32 cellular contexts compared by ENCODE assay signal in genomic region chr10:13794982-13795381, GRCh38.
DNase-seq lines count a peak whose midpoint lies in the region; ATAC-seq and TF ChIP-seq lines count a peak whose summit lies in the region.
"Had no signal": no experiment of that assay in that cellular context is flagged by ENCODE, and none has a peak within 500 bp of the region (broad histone marks: within the 10 kb centered on the region; RNA-seq: fewer than 3 reads in every experiment).

No MANE protein-coding gene starts in this region.

- H3K79me2 ChIP-seq in KMS-11 (ENCODE audit: insufficient read depth, low read depth), result no peaks in the 10 kb centered on the region

- no peaks in the 10 kb centered on the region for H3K27me3 ChIP-seq in KMS-11 (ENCODE audit: insufficient read depth, low read depth)
- H3K27me3 ChIP-seq: pancreas, vagina had no signal

- H3K27me3 Mint-ChIP-seq in immature natural killer cell (ENCODE audit: low read depth in 3 of 3), result peaks cover 2 to 3% (median 2%) of the 10 kb centered on the region in 3 donors
- no peaks in the 10 kb centered on the region for H3K27me3 Mint-ChIP-seq in stimulated activated naive CD8-positive, alpha-beta T cell treated with anti-CD3 and anti-CD28 coated beads, Interleukin-15, amount 100 ng/mL, for 72 hours
- H3K27me3 Mint-ChIP-seq: activated CD4-positive, alpha-beta T cell treated with anti-CD3 and anti-CD28 coated beads for 36 hours had no signal

- no peak overlapping the region for H3K4me3 ChIP-seq in KMS-11 (IDR thresholded peaks at IDR 0.05; ENCODE audit: insufficient read depth, low read depth, low read length)
- H3K4me3 ChIP-seq: lung, mucosa of descending colon, pancreas, SK-N-MC, skin epidermis, thoracic aorta, vagina had no signal

- ATAC-seq in HG02678 (IDR thresholded peaks at IDR 0.05; ENCODE audit: unreplicated experiment), result no peak
- ATAC-seq in stimulated activated naive CD8-positive, alpha-beta T cell treated with anti-CD3 and anti-CD28 coated beads, Interleukin-15, amount 100 ng/mL, for 72 hours, result no peak
- ATAC-seq: activated CD4-positive, alpha-beta T cell treated with anti-CD3 and anti-CD28 coated beads for 36 hours; esophagus mucosa; mucosa of descending colon; pancreas; stimulated activated naive CD8-positive, alpha-beta T cell treated with anti-CD3 and anti-CD28 coated beads, Interleukin-15, Interleukin-2, amounts not matched to agents 100 U/mL and 50 U/mL, for 24 hours had no signal

- H4K20me1 ChIP-seq in KMS-11 (ENCODE audit: insufficient read depth), result no peaks in the 10 kb centered on the region

- no peak overlapping the region for H3K27ac ChIP-seq in KMS-11
- H3K27ac ChIP-seq: 22Rv1, pancreas, RWPE1, SK-N-MC, skin epidermis, thoracic aorta, vagina had no signal

- H3K4me3 Mint-ChIP-seq in immature natural killer cell, result peak overlapping the region in 4 of 5 donors; percentile 66 to 79 (median 74)
- H3K4me3 Mint-ChIP-seq in stimulated activated naive CD8-positive, alpha-beta T cell treated with anti-CD3 and anti-CD28 coated beads, Interleukin-15, amount 100 ng/mL, for 72 hours, result no peak overlapping the region
- H3K4me3 Mint-ChIP-seq: activated CD4-positive, alpha-beta T cell treated with anti-CD3 and anti-CD28 coated beads for 36 hours; dendritic cell treated with granulocyte-macrophage colony-stimulating factor and Interleukin-4, amounts not matched to agents 40 ng/mL and 50 ng/mL, for 4 days; endodermal cell; H9 had no signal

- no peaks in the 10 kb centered on the region for H3K36me3 ChIP-seq in KMS-11 (ENCODE audit: insufficient read depth)
- H3K36me3 ChIP-seq: pancreas, vagina had no signal

- DNase-seq in NCI-H1092 treated with DMSO at 0.1 percent for 48 hours (lab: John Stamatoyannopoulos, UW) (peak; percentile 25), NCI-H1092 (lab: John Stamatoyannopoulos, UW) (no peak), NCI-H510A (lab: John Stamatoyannopoulos, UW) (peak; percentile 46), immature natural killer cell (no peak), NCI-H446 treated with DMSO at 0.1 percent for 48 hours (lab: John Stamatoyannopoulos, UW) (no peak)
- no peak for DNase-seq in stimulated activated naive CD8-positive, alpha-beta T cell treated with anti-CD3 and anti-CD28 coated beads, Interleukin-15, amount 100 ng/mL, for 72 hours
- DNase-seq: activated CD4-positive, alpha-beta T cell treated with anti-CD3 and anti-CD28 coated beads for 36 hours; activated effector memory CD4-positive, alpha-beta T cell treated with anti-CD3 and anti-CD28 coated beads, Interleukin-2, amount 50 U/mL, for 16 hours; activated naive CD8-positive, alpha-beta T cell treated with anti-CD3 and anti-CD28 coated beads, Interleukin-2, amount 10 ng/mL, durations not matched to agents 7 days and 5 days; activated T-cell treated with anti-CD3 and anti-CD28 coated beads, Interleukin-2, amount 50 U/mL, for 1 hour; CD8-positive, alpha-beta T cell; endodermal cell; foreskin fibroblast; GDM1; H9; head of caudate nucleus; mucosa of descending colon; pancreas; retina; stimulated activated naive CD8-positive, alpha-beta T cell treated with anti-CD3 and anti-CD28 coated beads, Interleukin-15, Interleukin-2, amounts not matched to agents 100 U/mL and 50 U/mL, for 24 hours had no signal

- H3K9ac ChIP-seq in KMS-11, result no peak overlapping the region

- no peaks in the 10 kb centered on the region for H3K36me3 Mint-ChIP-seq in immature natural killer cell
- H3K36me3 Mint-ChIP-seq: CD8-positive, alpha-beta T cell had no signal

- no peak overlapping the region for H2AFZ ChIP-seq in KMS-11 (ENCODE audit: low read depth)

- peak overlapping the region; percentile 73 for H3K4me2 ChIP-seq in KMS-11

- H3K4me1 Mint-ChIP-seq in immature natural killer cell, result peaks cover 42 to 46% of the 10 kb centered on the region in 2 donors
- peaks cover 29% of the 10 kb centered on the region for H3K4me1 Mint-ChIP-seq in stimulated activated naive CD8-positive, alpha-beta T cell treated with anti-CD3 and anti-CD28 coated beads, Interleukin-15, amount 100 ng/mL, for 72 hours

- H3K27ac Mint-ChIP-seq in immature natural killer cell, result peak overlapping the region in 3 of 6 donors; percentile 45 to 66 (median 58)
- H3K27ac Mint-ChIP-seq in stimulated activated naive CD8-positive, alpha-beta T cell treated with anti-CD3 and anti-CD28 coated beads, Interleukin-15, amount 100 ng/mL, for 72 hours, result no peak overlapping the region
- H3K27ac Mint-ChIP-seq: activated CD4-positive, alpha-beta T cell treated with anti-CD3 and anti-CD28 coated beads for 36 hours; activated naive CD8-positive, alpha-beta T cell treated with anti-CD3 and anti-CD28 coated beads, Interleukin-2, amount 10 ng/mL, durations not matched to agents 7 days and 5 days; dendritic cell treated with granulocyte-macrophage colony-stimulating factor and Interleukin-4, amounts not matched to agents 40 ng/mL and 50 ng/mL, for 4 days; endodermal cell had no signal

- no peaks in the 10 kb centered on the region for H3K9me3 Mint-ChIP-seq in immature natural killer cell
- H3K9me3 Mint-ChIP-seq in stimulated activated naive CD8-positive, alpha-beta T cell treated with anti-CD3 and anti-CD28 coated beads, Interleukin-15, amount 100 ng/mL, for 72 hours, result no peaks in the 10 kb centered on the region
- H3K9me3 Mint-ChIP-seq: activated naive CD8-positive, alpha-beta T cell treated with anti-CD3 and anti-CD28 coated beads, Interleukin-2, amount 10 ng/mL, durations not matched to agents 7 days and 5 days; CD8-positive, alpha-beta T cell; dendritic cell treated with granulocyte-macrophage colony-stimulating factor and Interleukin-4, amounts not matched to agents 40 ng/mL and 50 ng/mL, for 4 days; endodermal cell; H9; T-helper 1 cell treated with Interleukin-12 subunit alpha and Interleukin-12 subunit beta and Interleukin-4 antibody, amounts not matched to agents 30 μg/mL and 1 μg/mL, for 36 hours had no signal

- H3K4me1 ChIP-seq in KMS-11 (ENCODE audit: low read depth, poor library complexity, severe bottlenecking), result peaks cover 28% of the 10 kb centered on the region
- H3K4me1 ChIP-seq: pancreas, vagina had no signal

- no peak for TF ChIP-seq CTCF in KMS-11 (conservative IDR thresholded peaks at IDR 0.05; ENCODE audit: low read depth, low read length)

Comparison
In these comparisons a context has a peak if more than half of its experiments do, and no peak if none do; other contexts are left out.
1. DNase-seq: peak in NCI-H1092 treated with DMSO at 0.1 percent for 48 hours (single experiment) and NCI-H510A (single experiment); none in NCI-H1092 (single experiment), immature natural killer cell (0 of 3), NCI-H446 treated with DMSO at 0.1 percent for 48 hours (single experiment) and stimulated activated naive CD8-positive, alpha-beta T cell treated with anti-CD3 and anti-CD28 coated beads, Interleukin-15, amount 100 ng/mL, for 72 hours (0 of 2).
2. H3K4me3 Mint-ChIP-seq: peak in immature natural killer cell (4 of 5); none in stimulated activated naive CD8-positive, alpha-beta T cell treated with anti-CD3 and anti-CD28 coated beads, Interleukin-15, amount 100 ng/mL, for 72 hours (0 of 2).